In genomic region chr1:171943973-171944561, GRCh38 we compare ENCODE assay signal across 20 cellular contexts.
DNase-seq lines count a peak whose midpoint lies in the region; ATAC-seq and TF ChIP-seq lines count a peak whose summit lies in the region.
"Had no signal": no experiment of that assay in that cellular context is flagged by ENCODE, and none has a peak within 500 bp of the region (broad histone marks: within the 10 kb centered on the region; RNA-seq: fewer than 3 reads in every experiment).

No MANE protein-coding gene starts in this region.

- no peaks in the 10 kb centered on the region for H3K27me3 Mint-ChIP-seq in activated CD4-positive, alpha-beta T cell treated with anti-CD3 and anti-CD28 coated beads, Interleukin-2, amount 10 ng/mL, durations not matched to agents 7 days and 5 days
- H3K27me3 Mint-ChIP-seq: B cell had no signal

- no peak for ATAC-seq in GM18858 (IDR thresholded peaks at IDR 0.05; ENCODE audit: unreplicated experiment)

- H3K27ac Mint-ChIP-seq in activated CD4-positive, alpha-beta T cell treated with anti-CD3 and anti-CD28 coated beads, Interleukin-2, amount 10 ng/mL, durations not matched to agents 7 days and 5 days, result peak overlapping the region; percentile 28
- H3K27ac Mint-ChIP-seq: B cell; CD14-positive monocyte; CD4-positive, alpha-beta memory T cell; CD4-positive, CD25-positive, alpha-beta regulatory T cell; CD8-positive, alpha-beta memory T cell had no signal

- POLR2A ChIA-PET in activated CD4-positive, alpha-beta T cell treated with anti-CD3 and anti-CD28 coated beads, Interleukin-2, amount 10 ng/mL, durations not matched to agents 7 days and 5 days (lab: Charles Lee), result no interaction called here
- POLR2A ChIA-PET in HEK293 (lab: Yijun Ruan, JAX), result no interaction called here

- no peaks in the 10 kb centered on the region for H3K4me1 Mint-ChIP-seq in activated CD4-positive, alpha-beta T cell treated with anti-CD3 and anti-CD28 coated beads, Interleukin-2, amount 10 ng/mL, durations not matched to agents 7 days and 5 days
- H3K4me1 Mint-ChIP-seq: B cell; CD14-positive monocyte; CD4-positive, alpha-beta memory T cell; CD4-positive, CD25-positive, alpha-beta regulatory T cell; CD8-positive, alpha-beta memory T cell had no signal

- no peak overlapping the region for H3K18ac ChIP-seq in neuronal stem cell (ENCODE audit: low read length)

- no peaks in the 10 kb centered on the region for H3K27me3 ChIP-seq in neuronal stem cell (ENCODE audit: control insufficient read depth in 3 of 3, insufficient read depth in 3 of 3, low read depth in 1 of 3, low read length in 3 of 3)
- H3K27me3 ChIP-seq in BE2C, result no peaks in the 10 kb centered on the region
- H3K27me3 ChIP-seq: BLaER1 had no signal

- H2BK15ac ChIP-seq in neuronal stem cell (ENCODE audit: low read length), result no peak overlapping the region

- H2BK5ac ChIP-seq in neuronal stem cell (ENCODE audit: low read length), result no peak overlapping the region

- no CpG with 5 or more reads among the region's 3 CpGs for WGBS in neuronal stem cell (ENCODE audit: extremely low coverage in 2 of 2, insufficient read length in 2 of 2, insufficient replicate concordance in 1 of 2), 2 donors

- H3K23ac ChIP-seq in neuronal stem cell (ENCODE audit: low read depth, low read length, poor library complexity), result no peak overlapping the region

- CTCF ChIA-PET in activated CD4-positive, alpha-beta T cell treated with anti-CD3 and anti-CD28 coated beads, Interleukin-2, amount 10 ng/mL, durations not matched to agents 7 days and 5 days (lab: Charles Lee), result interaction anchor here (1.1 kb wide), 1 partner anchor 41 kb away, joined by 3 read pairs; no protein-coding TSS in a partner anchor
- CTCF ChIA-PET in HEK293 (lab: Yijun Ruan, JAX), result interaction anchor here (0.7 to 2.1 kb wide), 2 partner anchors 15 to 410 kb away, joined by 3 to 10 read pairs; no protein-coding TSS in a partner anchor

- no peaks in the 10 kb centered on the region for H3K36me3 Mint-ChIP-seq in activated CD4-positive, alpha-beta T cell treated with anti-CD3 and anti-CD28 coated beads, Interleukin-2, amount 10 ng/mL, durations not matched to agents 7 days and 5 days (ENCODE audit: low read depth)
- H3K36me3 Mint-ChIP-seq: CD14-positive monocyte; CD4-positive, alpha-beta memory T cell; CD4-positive, CD25-positive, alpha-beta regulatory T cell had no signal

- H3K9me3 ChIP-seq in HEK293 (ENCODE audit: control insufficient read depth, insufficient read depth, low read depth, low read length) (no peaks in the 10 kb centered on the region), neuronal stem cell (replicated peaks in 1 of 2; ENCODE audit: control insufficient read depth in 2 of 2, insufficient read depth in 1 of 2, low read depth in 1 of 2, low read length in 2 of 2) (no peaks in the 10 kb centered on the region), BE2C (no peaks in the 10 kb centered on the region)
- H3K9me3 ChIP-seq: BLaER1 had no signal

- H3K4me1 ChIP-seq in HEK293 (ENCODE audit: control insufficient read depth, insufficient read depth, low read length) (no peaks in the 10 kb centered on the region), neuronal stem cell (ENCODE audit: control insufficient read depth in 2 of 2, insufficient read depth in 1 of 2, low read depth in 1 of 2, low read length in 2 of 2) (peaks cover 0 to 1% of the 10 kb centered on the region in 2 donors), BE2C (no peaks in the 10 kb centered on the region)
- H3K4me1 ChIP-seq: BLaER1 had no signal

- no peak overlapping the region for H3K4me2 ChIP-seq in neuronal stem cell (ENCODE audit: insufficient read depth, low read length, poor library complexity, severe bottlenecking)
- H3K4me2 ChIP-seq: BLaER1 had no signal

- H3K9ac ChIP-seq in neuronal stem cell (ENCODE audit: low read depth, low read length, poor library complexity), result peak overlapping the region; percentile 50
- H3K9ac ChIP-seq: BLaER1 had no signal

- H3K36me3 ChIP-seq in HEK293 (ENCODE audit: control insufficient read depth in 2 of 2, insufficient read depth in 1 of 2, low read length in 2 of 2) (no peaks in the 10 kb centered on the region), neuronal stem cell (replicated peaks in 1 of 2; ENCODE audit: control insufficient read depth in 2 of 2, insufficient read depth in 2 of 2, low read length in 2 of 2) (no peaks in the 10 kb centered on the region), BE2C (no peaks in the 10 kb centered on the region)
- H3K36me3 ChIP-seq: BLaER1 had no signal

- TF ChIP-seq CTCF in HEK293 (tag by site-specific recombination; IDR thresholded peaks at IDR 0.05), result no peak
- no peak for TF ChIP-seq CTCF in BE2C (IDR thresholded peaks at IDR 0.05; ENCODE audit: low read depth, low read length)

- peak overlapping the region; percentile 72 for H4K8ac ChIP-seq in neuronal stem cell (ENCODE audit: low read depth, low read length)

- no peak for DNase-seq in activated CD4-positive, alpha-beta T cell treated with anti-CD3 and anti-CD28 coated beads, Interleukin-2, amount 10 ng/mL, durations not matched to agents 7 days and 5 days
- DNase-seq in activated CD4-positive, alpha-beta T cell treated with anti-CD3 and anti-CD28 coated beads for 1 hour, result no peak
- peak; percentile 48 for DNase-seq in foreskin melanocyte
- DNase-seq in neuronal stem cell (ENCODE audit: low spot score), result no peak
- no peak for DNase-seq in D341Med (ENCODE audit: low spot score)
- no peak for DNase-seq in BE2C
- DNase-seq: 8988T; AML-193; C1 segment of cervical spinal cord; CD4-positive, alpha-beta memory T cell; CD4-positive, CD25-positive, alpha-beta regulatory T cell; CD8-positive, alpha-beta memory T cell; COR-L47; DMS79 treated with DMSO at 0.1 percent for 48 hours; GF-D8 had no signal

- no peaks in the 10 kb centered on the region for H3K9me3 Mint-ChIP-seq in activated CD4-positive, alpha-beta T cell treated with anti-CD3 and anti-CD28 coated beads, Interleukin-2, amount 10 ng/mL, durations not matched to agents 7 days and 5 days
- H3K9me3 Mint-ChIP-seq: CD8-positive, alpha-beta memory T cell had no signal

- no peak overlapping the region for H2BK12ac ChIP-seq in neuronal stem cell (ENCODE audit: low read length)

- H3K4me3 ChIP-seq in HEK293 (ENCODE audit: low read depth, low read length) (no peak overlapping the region), neuronal stem cell (ENCODE audit: low read length in 2 of 2) (no peak overlapping the region), BE2C (ENCODE audit: low read depth, low read length) (no peak overlapping the region)
- H3K4me3 ChIP-seq: BLaER1 had no signal

- H3K4ac ChIP-seq in neuronal stem cell (ENCODE audit: low read length), result no peak overlapping the region

- no peak overlapping the region for H2AK5ac ChIP-seq in neuronal stem cell (ENCODE audit: low read depth, low read length)

- no peak overlapping the region for H4K91ac ChIP-seq in neuronal stem cell (ENCODE audit: low read depth, low read length, poor library complexity)

- H3K4me3 Mint-ChIP-seq in activated CD4-positive, alpha-beta T cell treated with anti-CD3 and anti-CD28 coated beads, Interleukin-2, amount 10 ng/mL, durations not matched to agents 7 days and 5 days, result no peak overlapping the region
- H3K4me3 Mint-ChIP-seq: B cell; CD14-positive monocyte; CD4-positive, alpha-beta memory T cell; CD4-positive, CD25-positive, alpha-beta regulatory T cell; CD8-positive, alpha-beta memory T cell had no signal

- no peak overlapping the region for H3K14ac ChIP-seq in neuronal stem cell (ENCODE audit: low read length)

- H3K27ac ChIP-seq in HEK293 (ENCODE audit: extremely low read depth, low read depth, low read length), result no peak overlapping the region
- no peak overlapping the region for H3K27ac ChIP-seq in neuronal stem cell (replicated peaks; ENCODE audit: low read length)
- H3K27ac ChIP-seq: BLaER1 had no signal

- H2BK120ac ChIP-seq in neuronal stem cell (ENCODE audit: low read depth, low read length), result no peak overlapping the region

- H3K79me1 ChIP-seq in neuronal stem cell (ENCODE audit: low read depth, low read length), result no peaks in the 10 kb centered on the region

- H2AFZ ChIP-seq in neuronal stem cell (ENCODE audit: low read length), result no peak overlapping the region

TF ChIP-seq in HEK293, 187 proteins besides CTCF, POLR2A, EP300 and RAD21 (continues in another document):
- peak; percentile 47; the same call in 1 of the 2 replicates for TF ChIP-seq ZNF140 (tag by site-specific recombination; IDR thresholded peaks at IDR 0.05)
- TF ChIP-seq ZIC2 (tag by site-specific recombination; IDR thresholded peaks at IDR 0.05), result no peak
- TF ChIP-seq ZNF555 (tag by site-specific recombination; conservative IDR thresholded peaks at IDR 0.05), result peak; percentile 73
- no peak for TF ChIP-seq ZFP37 (tag by site-specific recombination; IDR thresholded peaks at IDR 0.05)
- no peak for TF ChIP-seq ZNF529 (tag by site-specific recombination; IDR thresholded peaks at IDR 0.05; ENCODE audit: insufficient replicate concordance)
- TF ChIP-seq ZNF664 (tag by site-specific recombination; IDR thresholded peaks at IDR 0.05), result 0 out of 2 replicates have a peak, but pooled peaks have one; percentile 16
- no peak for TF ChIP-seq ZNF629 (tag by site-specific recombination; IDR thresholded peaks at IDR 0.05)
- TF ChIP-seq ZNF596 (tag by site-specific recombination; IDR thresholded peaks at IDR 0.05), result no peak
- peak; percentile 33 for TF ChIP-seq ZNF510 (tag by site-specific recombination; IDR thresholded peaks at IDR 0.05; ENCODE audit: insufficient replicate concordance)
- no peak for TF ChIP-seq RBAK (tag by site-specific recombination; IDR thresholded peaks at IDR 0.05)
- no peak for TF ChIP-seq ZNF133 (tag by site-specific recombination; IDR thresholded peaks at IDR 0.05)
- peak; percentile 18; the same call in 1 of the 2 replicates for TF ChIP-seq ZNF654 (tag by site-specific recombination; IDR thresholded peaks at IDR 0.05; ENCODE audit: low read depth)
- TF ChIP-seq, protein P1, sequence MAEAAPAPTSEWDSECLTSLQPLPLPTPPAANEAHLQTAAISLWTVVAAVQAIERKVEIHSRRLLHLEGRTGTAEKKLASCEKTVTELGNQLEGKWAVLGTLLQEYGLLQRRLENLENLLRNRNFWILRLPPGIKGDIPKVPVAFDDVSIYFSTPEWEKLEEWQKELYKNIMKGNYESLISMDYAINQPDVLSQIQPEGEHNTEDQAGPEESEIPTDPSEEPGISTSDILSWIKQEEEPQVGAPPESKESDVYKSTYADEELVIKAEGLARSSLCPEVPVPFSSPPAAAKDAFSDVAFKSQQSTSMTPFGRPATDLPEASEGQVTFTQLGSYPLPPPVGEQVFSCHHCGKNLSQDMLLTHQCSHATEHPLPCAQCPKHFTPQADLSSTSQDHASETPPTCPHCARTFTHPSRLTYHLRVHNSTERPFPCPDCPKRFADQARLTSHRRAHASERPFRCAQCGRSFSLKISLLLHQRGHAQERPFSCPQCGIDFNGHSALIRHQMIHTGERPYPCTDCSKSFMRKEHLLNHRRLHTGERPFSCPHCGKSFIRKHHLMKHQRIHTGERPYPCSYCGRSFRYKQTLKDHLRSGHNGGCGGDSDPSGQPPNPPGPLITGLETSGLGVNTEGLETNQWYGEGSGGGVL (tag by site-specific recombination; IDR thresholded peaks at IDR 0.05), result no peak
